11 cellular contexts compared by ENCODE assay signal in genomic region chr6:42294759-42295158, GRCh38.
DNase-seq lines count a peak whose midpoint lies in the region; ATAC-seq and TF ChIP-seq lines count a peak whose summit lies in the region.
"Had no signal": no experiment of that assay in that cellular context is flagged by ENCODE, and none has a peak within 500 bp of the region (broad histone marks: within the 10 kb centered on the region; RNA-seq: fewer than 3 reads in every experiment).

No MANE protein-coding gene starts in this region.

- TF ChIP-seq CTCF in Loucy (conservative IDR thresholded peaks at IDR 0.05; ENCODE audit: low read length), result no peak
- TF ChIP-seq CTCF in mucosa of descending colon (IDR thresholded peaks at IDR 0.05), result no peak
- no peak for TF ChIP-seq CTCF in hepatocyte (IDR thresholded peaks at IDR 0.05; ENCODE audit: poor library complexity)
- no peak for TF ChIP-seq CTCF in chondrocyte (IDR thresholded peaks at IDR 0.05)

- no peaks in the 10 kb centered on the region for H3K9me3 ChIP-seq in Loucy (ENCODE audit: insufficient read depth, low read depth, low read length)
- H3K9me3 ChIP-seq in mucosa of descending colon, result no peaks in the 10 kb centered on the region
- H3K9me3 ChIP-seq in hepatocyte (ENCODE audit: low read depth), result no peaks in the 10 kb centered on the region

- H3K4me2 ChIP-seq in Loucy (ENCODE audit: low read depth, low read length, poor library complexity, severe bottlenecking) (peak overlapping the region; percentile 47), hepatocyte (no peak overlapping the region)

- intact Hi-C loops in mucosa of descending colon (cut with DNase I, micrococcal nuclease), result no loop called here

- DNase-seq in COLO829 (ENCODE audit: low spot score) (peak; percentile 35), astrocyte of the hippocampus (ENCODE audit: low read depth, low spot score) (peak; percentile 78), mucosa of descending colon (no peak), NCI-H2227 (lab: John Stamatoyannopoulos, UW; ENCODE audit: unreplicated experiment) (no peak), hepatocyte (ENCODE audit: low spot score) (no peak), HUDEP-2 (lab: John Stamatoyannopoulos, UW; ENCODE audit: unreplicated experiment in 76 of 76) (no peak), chondrocyte (ENCODE audit: low spot score) (no peak)
- DNase-seq: activated effector memory CD4-positive, alpha-beta T cell treated with Interleukin-2 at 50 U/mL for 16 hours had no signal

- no peaks in the 10 kb centered on the region for H3K27me3 Mint-ChIP-seq in chondrocyte (ENCODE audit: low read depth)

- no peak overlapping the region for H2AFZ ChIP-seq in Loucy (ENCODE audit: low read length)
- no peak overlapping the region for H2AFZ ChIP-seq in hepatocyte

- no peaks in the 10 kb centered on the region for H3K9me3 Mint-ChIP-seq in chondrocyte (ENCODE audit: low read depth)
- H3K9me3 Mint-ChIP-seq: nephron had no signal

- H3K36me3 ChIP-seq in Loucy (ENCODE audit: insufficient read depth, low read length), result peaks cover 19% of the 10 kb centered on the region; the same call in 1 of the 2 replicates
- no peaks in the 10 kb centered on the region for H3K36me3 ChIP-seq in mucosa of descending colon (ENCODE audit: low read depth)
- H3K36me3 ChIP-seq in hepatocyte (replicated peaks; ENCODE audit: insufficient read depth, low read depth), result no peaks in the 10 kb centered on the region

- no peak overlapping the region for H3K4me3 Mint-ChIP-seq in chondrocyte (ENCODE audit: unreplicated experiment)
- H3K4me3 Mint-ChIP-seq: nephron had no signal

- WGBS in hepatocyte (ENCODE audit: low lambda C conversion rate, missing lambda C conversion rate), result 64% methylated on average over 3 of the region's 3 CpGs

- peaks cover 6% of the 10 kb centered on the region for H3K4me1 Mint-ChIP-seq in chondrocyte (ENCODE audit: low read depth)
- H3K4me1 Mint-ChIP-seq: nephron had no signal

- H3K4me3 ChIP-seq in Loucy (ENCODE audit: low read length, poor library complexity, severe bottlenecking) (peak overlapping the region; percentile 23), mucosa of descending colon (no peak overlapping the region), hepatocyte (no peak overlapping the region)
- H3K4me3 ChIP-seq: SK-N-MC had no signal

- H3K79me2 ChIP-seq in Loucy (ENCODE audit: insufficient read depth, low read length) (peaks cover 21% of the 10 kb centered on the region), hepatocyte (peaks cover 3% of the 10 kb centered on the region)

- H3K9ac ChIP-seq in Loucy (ENCODE audit: low read depth, low read length, poor library complexity, severe bottlenecking), result no peak overlapping the region

- ATAC-seq in mucosa of descending colon, result peak; percentile 63

- H3K36me3 Mint-ChIP-seq in chondrocyte (ENCODE audit: low read depth), result peaks cover under 1% of the 10 kb centered on the region

- H3K9me2 ChIP-seq in Loucy (replicated peaks; ENCODE audit: low read depth, low read length) (no peaks in the 10 kb centered on the region), hepatocyte (replicated peaks; ENCODE audit: insufficient read depth) (no peaks in the 10 kb centered on the region)

- H4K20me1 ChIP-seq in Loucy (ENCODE audit: insufficient read depth, low read length, poor library complexity, severe bottlenecking), result peaks cover 9% of the 10 kb centered on the region
- no peaks in the 10 kb centered on the region for H4K20me1 ChIP-seq in hepatocyte (ENCODE audit: insufficient read depth, poor library complexity, severe bottlenecking)

- H3K4me1 ChIP-seq in Loucy (ENCODE audit: insufficient read depth, low read length, poor library complexity, severe bottlenecking) (peaks cover 50% of the 10 kb centered on the region), mucosa of descending colon (ENCODE audit: low read depth) (no peaks in the 10 kb centered on the region), hepatocyte (ENCODE audit: insufficient read depth) (no peaks in the 10 kb centered on the region)

- H3K27me3 ChIP-seq in Loucy (ENCODE audit: insufficient read depth, low read length, poor library complexity, severe bottlenecking) (no peaks in the 10 kb centered on the region), hepatocyte (no peaks in the 10 kb centered on the region)

- H3K27ac ChIP-seq in hepatocyte, result no peak overlapping the region
- H3K27ac ChIP-seq: SK-N-MC had no signal

- no peak overlapping the region for H3K27ac Mint-ChIP-seq in chondrocyte (ENCODE audit: unreplicated experiment)

- no peaks in the 10 kb centered on the region for H3F3A ChIP-seq in Loucy (ENCODE audit: low read depth)

Comparison
In these comparisons a context has a peak if more than half of its experiments do, and no peak if none do; other contexts are left out.
1. DNase-seq: peak in COLO829 (single experiment) and astrocyte of the hippocampus (single experiment); none in mucosa of descending colon (0 of 3), NCI-H2227 (single experiment), hepatocyte (single experiment), HUDEP-2 (0 of 76) and chondrocyte (single experiment).